In the genomic region with DNA sequence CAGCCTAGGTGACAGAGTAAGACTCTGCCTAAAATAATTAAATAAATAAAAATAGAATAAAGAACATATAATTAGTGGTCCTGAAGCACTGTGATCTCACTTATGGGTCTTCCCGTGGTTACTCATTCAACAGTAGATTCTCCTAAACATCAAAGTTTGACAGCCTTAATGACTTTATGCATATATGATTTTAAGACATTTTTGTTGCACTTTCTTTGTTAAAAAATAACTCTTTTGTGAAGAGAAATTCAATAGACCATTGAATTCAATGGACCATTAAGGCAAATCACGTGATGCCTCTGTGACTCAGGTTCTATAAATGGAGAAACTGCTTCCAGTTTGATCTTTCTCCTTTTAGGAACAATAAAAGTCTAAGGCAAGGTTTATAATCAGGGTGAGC, we compare ENCODE assay signal across 33 cellular contexts. TPM values are rescaled to one million over a fixed set of nuclear protein-coding genes. Genes with fewer than 3 reads are reported as not detected.
DNase-seq lines count a peak whose midpoint lies in the region; ATAC-seq, FAIRE-seq and TF ChIP-seq lines count a peak whose summit lies in the region.
"Had no signal": no experiment of that assay in that cellular context is flagged by ENCODE, and none has a peak within 500 bp of the region (broad histone marks: within the 10 kb centered on the region; RNA-seq: fewer than 3 reads in every experiment).

No MANE protein-coding gene starts in this region.

- H3K9me3 ChIP-seq in HepG2 (ENCODE audit: low read length) (no peaks in the 10 kb centered on the region), right lobe of liver (no peaks in the 10 kb centered on the region), OCI-LY7 (ENCODE audit: low read length) (no peaks in the 10 kb centered on the region)
- H3K9me3 ChIP-seq in effector memory CD4-positive, alpha-beta T cell (ENCODE audit: control insufficient read depth, low read length): no peaks in the 10 kb centered on the region
- H3K9me3 ChIP-seq: breast epithelium, left ventricle myocardium inferior, MG63, thyroid gland had no signal

- H2AFZ ChIP-seq in HepG2 (ENCODE audit: low read length) (no peak overlapping the region), OCI-LY7 (ENCODE audit: low read length) (no peak overlapping the region)
- H2AFZ ChIP-seq: hepatocyte had no signal

- no peak for TF ChIP-seq CTCF in HepG2 (CRISPR knock-in tag; IDR thresholded peaks at IDR 0.05)
- TF ChIP-seq CTCF in right lobe of liver (IDR thresholded peaks at IDR 0.05): no peak
- TF ChIP-seq CTCF in OCI-LY7 (conservative IDR thresholded peaks at IDR 0.05; ENCODE audit: low read length): no peak

- H3K27me3 ChIP-seq in HepG2 (ENCODE audit: control insufficient read depth in 1 of 2, insufficient read depth in 2 of 2, low read length in 2 of 2) (no peaks in the 10 kb centered on the region), right lobe of liver (no peaks in the 10 kb centered on the region)
- no peaks in the 10 kb centered on the region for H3K27me3 ChIP-seq in effector memory CD4-positive, alpha-beta T cell (replicated peaks; ENCODE audit: control insufficient read depth, insufficient read depth, low read length, poor library complexity, severe bottlenecking)
- H3K27me3 ChIP-seq: breast epithelium, hepatocyte, MG63, thyroid gland had no signal

- TF ChIP-seq EP300 in HepG2 (IDR thresholded peaks at IDR 0.05; ENCODE audit: low read depth in 2 of 2, low read length in 2 of 2) (no peak), HepG2 (CRISPR knock-in tag; IDR thresholded peaks at IDR 0.05; ENCODE audit: borderline replicate concordance) (no peak)

- intact Hi-C loops in HepG2 (cut with micrococcal nuclease; ENCODE audit: unreplicated experiment): no loop called here
- intact Hi-C loops in right lobe of liver (cut with DNase I): no loop called here
- intact Hi-C loops in OCI-LY7 (cut with micrococcal nuclease; ENCODE audit: unreplicated experiment): no loop called here

- BruUV-seq in HepG2 (replicated peaks; lab: Mats Ljungman, UMichigan) (no TSS peak), OCI-LY7 (replicated peaks; lab: Mats Ljungman, UMichigan) (no TSS peak)

- no peaks in the 10 kb centered on the region for H3K36me3 ChIP-seq in HepG2 (replicated peaks in 1 of 2; ENCODE audit: control insufficient read depth in 1 of 2, insufficient read depth in 2 of 2, low read length in 2 of 2)
- no peaks in the 10 kb centered on the region for H3K36me3 ChIP-seq in right lobe of liver
- H3K36me3 ChIP-seq in OCI-LY7 (ENCODE audit: insufficient read depth, low read length): no peaks in the 10 kb centered on the region
- no peaks in the 10 kb centered on the region for H3K36me3 ChIP-seq in effector memory CD4-positive, alpha-beta T cell (ENCODE audit: control insufficient read depth, insufficient read depth, low read length)
- H3K36me3 ChIP-seq: breast epithelium, thyroid gland had no signal

- H3K36me3 Mint-ChIP-seq in activated naive CD8-positive, alpha-beta T cell treated with anti-CD3 and anti-CD28 coated beads for 36 hours: no peaks in the 10 kb centered on the region
- H3K36me3 Mint-ChIP-seq: naive B cell had no signal

- no peak for FAIRE-seq in HepG2 (lab: Jason Lieb, UNC)
- no peak for FAIRE-seq in HTR-8/SVneo (lab: Jason Lieb, UNC)
- FAIRE-seq: H54 had no signal

- H3K27me3 Mint-ChIP-seq in activated naive CD8-positive, alpha-beta T cell treated with anti-CD3 and anti-CD28 coated beads for 36 hours: no peaks in the 10 kb centered on the region
- H3K27me3 Mint-ChIP-seq: naive B cell; stimulated activated naive CD8-positive, alpha-beta T cell treated with anti-CD3 and anti-CD28 coated beads, Interleukin-15, amount 100 ng/mL, for 72 hours had no signal

- no peak for TF ChIP-seq RAD21 in HepG2 (CRISPR knock-in tag; IDR thresholded peaks at IDR 0.05)

- peaks cover 28% of the 10 kb centered on the region for H3K4me1 ChIP-seq in HepG2 (ENCODE audit: insufficient read depth, low read length)
- no peaks in the 10 kb centered on the region for H3K4me1 ChIP-seq in right lobe of liver
- H3K4me1 ChIP-seq in OCI-LY7 (ENCODE audit: insufficient read depth, low read length, poor library complexity, severe bottlenecking): peaks cover 10% of the 10 kb centered on the region
- no peaks in the 10 kb centered on the region for H3K4me1 ChIP-seq in effector memory CD4-positive, alpha-beta T cell (ENCODE audit: control insufficient read depth, insufficient read depth, low read length, poor library complexity, severe bottlenecking)
- H3K4me1 ChIP-seq: breast epithelium had no signal

- WGBS in HepG2 (ENCODE audit: low lambda C conversion rate): 41% methylated on average over 2 of the region's 2 CpGs
- WGBS in right lobe of liver (ENCODE audit: insufficient coverage, low coverage, low lambda C conversion rate, missing lambda C conversion rate): 91% methylated on average over 2 of the region's 2 CpGs

- H3K27ac ChIP-seq in HepG2 (ENCODE audit: extremely low read length, insufficient read depth, low read length): peak overlapping the region; percentile 70
- H3K27ac ChIP-seq in right lobe of liver: no peak overlapping the region
- no peak overlapping the region for H3K27ac ChIP-seq in OCI-LY7 (ENCODE audit: low read depth, low read length, poor library complexity, severe bottlenecking)
- no peak overlapping the region for H3K27ac ChIP-seq in effector memory CD4-positive, alpha-beta T cell (ENCODE audit: insufficient read depth, low read length, poor library complexity, severe bottlenecking)
- H3K27ac ChIP-seq: breast epithelium, hepatocyte, left ventricle myocardium inferior, thyroid gland had no signal

- no peak overlapping the region for H3K4me3 Mint-ChIP-seq in activated naive CD8-positive, alpha-beta T cell treated with anti-CD3 and anti-CD28 coated beads for 36 hours
- H3K4me3 Mint-ChIP-seq: naive B cell; stimulated activated naive CD8-positive, alpha-beta T cell treated with anti-CD3 and anti-CD28 coated beads, Interleukin-15, amount 100 ng/mL, for 72 hours had no signal

- H3K4me3 ChIP-seq in HepG2 (replicated peaks in 1 of 3; ENCODE audit: insufficient read depth in 1 of 3, low read depth in 2 of 3, low read length in 3 of 3): no peak overlapping the region
- no peak overlapping the region for H3K4me3 ChIP-seq in right lobe of liver
- H3K4me3 ChIP-seq in OCI-LY7 (ENCODE audit: low read depth, low read length, poor library complexity, severe bottlenecking): no peak overlapping the region
- H3K4me3 ChIP-seq in effector memory CD4-positive, alpha-beta T cell (ENCODE audit: insufficient read depth, low read depth, low read length, poor library complexity, severe bottlenecking): no peak overlapping the region
- H3K4me3 ChIP-seq: breast epithelium, hepatocyte, left ventricle myocardium inferior, MG63, thyroid gland had no signal

- H3K4me2 ChIP-seq in HepG2 (ENCODE audit: low read depth, low read length) (no peak overlapping the region), OCI-LY7 (ENCODE audit: low read length) (peak overlapping the region; percentile 21; the same call in 1 of the 2 replicates)
- H3K4me2 ChIP-seq: hepatocyte had no signal

- no peak for DNase-seq in HepG2 (ENCODE audit: low spot score)
- DNase-seq in right lobe of liver: no peak
- peak; percentile 18 for DNase-seq in OCI-LY7 (ENCODE audit: low spot score)
- peak; percentile 75 for DNase-seq in kidney glomerular epithelial cell (lab: John Stamatoyannopoulos, UW)
- DNase-seq in effector memory CD4-positive, alpha-beta T cell: no peak
- no peak for DNase-seq in NOMO-1 treated with DMSO at 0.1 percent for 48 hours (lab: John Stamatoyannopoulos, UW; ENCODE audit: unreplicated experiment)
- no peak for DNase-seq in HTR-8/SVneo (ENCODE audit: insufficient read length, low spot score)
- DNase-seq in activated naive CD8-positive, alpha-beta T cell treated with anti-CD3 and anti-CD28 coated beads for 36 hours: no peak
- DNase-seq: 8988T; activated CD4-positive, alpha-beta T cell treated with anti-CD3 and anti-CD28 coated beads, Interleukin-2, amount 50 U/mL, for 4 hours; activated CD4-positive, CD25-positive, alpha-beta regulatory T cell; activated CD8-positive, alpha-beta memory T cell treated with anti-CD3 and anti-CD28 coated beads, Interleukin-2, amount 50 U/mL, for 4 hours; activated naive CD4-positive, alpha-beta T cell treated with anti-CD3 and anti-CD28 coated beads, Interleukin-2, amount 50 U/mL, for 16 hours; AML-193; amygdala; effector CD8-positive, alpha-beta T cell; KBM-7; left ventricle myocardium inferior; MG63; naive B cell; NCI-H1417 treated with DMSO at 0.1 percent for 48 hours; NCI-H2081; NCI-H2227 treated with DMSO at 0.1 percent for 48 hours; RPMI8226; stimulated activated naive CD8-positive, alpha-beta T cell treated with anti-CD3 and anti-CD28 coated beads, Interleukin-15, amount 100 ng/mL, for 72 hours; T-helper 1 cell had no signal

- H3K9ac ChIP-seq in HepG2 (ENCODE audit: insufficient read depth, low read depth, low read length): no peak overlapping the region

- H3K27ac Mint-ChIP-seq in activated naive CD8-positive, alpha-beta T cell treated with anti-CD3 and anti-CD28 coated beads for 36 hours: no peak overlapping the region
- H3K27ac Mint-ChIP-seq: stimulated activated naive CD8-positive, alpha-beta T cell treated with anti-CD3 and anti-CD28 coated beads, Interleukin-15, amount 100 ng/mL, for 72 hours had no signal

- POLR2A ChIA-PET in HepG2 (lab: Yijun Ruan, JAX): no interaction called here
- POLR2A ChIA-PET in OCI-LY7 (lab: Charles Lee): interaction anchor here (1.4 kb wide), 1 partner anchor 58 kb away, joined by 3 read pairs; no protein-coding TSS in a partner anchor

- in situ Hi-C loops in HepG2 (cut with HindIII; ENCODE audit: extremely low pct_ligation_motif_present, low pct_unique_long_range_greater_than_20kb): no loop called here

- H4K20me1 ChIP-seq in HepG2 (ENCODE audit: insufficient read depth, low read length) (no peaks in the 10 kb centered on the region), OCI-LY7 (ENCODE audit: insufficient read depth, low read length) (no peaks in the 10 kb centered on the region)

- no peaks in the 10 kb centered on the region for H3K9me3 Mint-ChIP-seq in activated naive CD8-positive, alpha-beta T cell treated with anti-CD3 and anti-CD28 coated beads for 36 hours
- H3K9me3 Mint-ChIP-seq: stimulated activated naive CD8-positive, alpha-beta T cell treated with anti-CD3 and anti-CD28 coated beads, Interleukin-15, amount 100 ng/mL, for 72 hours had no signal

- no peaks in the 10 kb centered on the region for H3K4me1 Mint-ChIP-seq in activated naive CD8-positive, alpha-beta T cell treated with anti-CD3 and anti-CD28 coated beads for 36 hours
- H3K4me1 Mint-ChIP-seq: stimulated activated naive CD8-positive, alpha-beta T cell treated with anti-CD3 and anti-CD28 coated beads, Interleukin-15, amount 100 ng/mL, for 72 hours had no signal

- H3K9me2 ChIP-seq in OCI-LY7 (ENCODE audit: insufficient read depth, low read length): no peaks in the 10 kb centered on the region

- ATAC-seq in HepG2 (no peak), right lobe of liver (no peak)
- ATAC-seq: stimulated activated naive CD8-positive, alpha-beta T cell treated with anti-CD3 and anti-CD28 coated beads, Interleukin-15, amount 100 ng/mL, for 72 hours had no signal

- no peak for TF ChIP-seq POLR2A in HepG2 (IDR thresholded peaks at IDR 0.05; ENCODE audit: insufficient read depth in 1 of 2, low read depth in 2 of 2, low read length in 2 of 2)
- TF ChIP-seq POLR2A in right lobe of liver (IDR thresholded peaks at IDR 0.05): no peak

- CTCF ChIA-PET in HepG2 (lab: Yijun Ruan, JAX; ENCODE audit: low intra/inter-chr PET ratio, low total read pairs) (no interaction called here), OCI-LY7 (lab: Charles Lee; ENCODE audit: unreplicated experiment) (no interaction called here)

- no peaks in the 10 kb centered on the region for H3K79me2 ChIP-seq in HepG2 (ENCODE audit: insufficient read depth, low read length)
- no peaks in the 10 kb centered on the region for H3K79me2 ChIP-seq in OCI-LY7 (ENCODE audit: insufficient read depth, low read depth, low read length)
- H3K79me2 ChIP-seq: hepatocyte had no signal

RNA-seq across cellular contexts. Expression of gene ATOH7, which starts 59.6 kb away (rescaled TPM):
- 0.07 TPM in 1 of 2 replicates, not detected in the other for total RNA-seq in HepG2 (2016; rRNA removed; fragmentation: Illumina TruSeq; extraction: Trizol)
- total RNA-seq in HepG2 (2016; cell fraction: cytosol; rRNA removed; fragmentation: Illumina TruSeq; extraction: Trizol; ENCODE audit: low read depth): not detected in 2 replicates
- total RNA-seq in HepG2 (2016; cell fraction: insoluble cytoplasmic fraction; rRNA removed; fragmentation: Illumina TruSeq; extraction: Trizol): not detected in 2 replicates
- not detected in 2 replicates for total RNA-seq in HepG2 (2016; cell fraction: membrane; rRNA removed; fragmentation: Illumina TruSeq; extraction: Trizol)
- total RNA-seq in HepG2 (2016; cell fraction: nucleus; rRNA removed; fragmentation: Illumina TruSeq; extraction: Trizol): 0.25 TPM in 1 of 2 replicates, not detected in the other
- polyA plus RNA-seq in HepG2 (2011; rRNA removed): 0.11 TPM in 1 of 2 replicates, not detected in the other
- 0.06 and 0.07 TPM in 2 replicates for polyA plus RNA-seq in HepG2 (2011; cell fraction: cytosol; rRNA removed)
- polyA plus RNA-seq in HepG2 (2011; cell fraction: nucleus; rRNA removed): 0.10 TPM in 1 of 2 replicates, not detected in the other
- not detected in 2 replicates for polyA plus RNA-seq in HepG2 (2012)
- 0.07 TPM in 1 of 2 replicates, not detected in the other for polyA plus RNA-seq in HepG2 (2016; cell fraction: cytosol; fragmentation: Illumina TruSeq; extraction: Trizol; ENCODE audit: low read depth)
- not detected in 2 replicates for polyA plus RNA-seq in HepG2 (2016; cell fraction: insoluble cytoplasmic fraction; fragmentation: Illumina TruSeq; extraction: Trizol; ENCODE audit: low read depth)
- polyA plus RNA-seq in HepG2 (2016; cell fraction: membrane; fragmentation: Illumina TruSeq; extraction: Trizol; ENCODE audit: low read depth): not detected in 2 replicates
- not detected in 2 replicates for polyA plus RNA-seq in HepG2 (2016; cell fraction: nucleus; fragmentation: Illumina TruSeq; extraction: Trizol; ENCODE audit: insufficient read depth, low read depth)
- polyA minus RNA-seq in HepG2 (2011; rRNA and poly(A)+ RNA removed; ENCODE audit: low replicate concordance): 0.09 TPM in 1 of 2 replicates, not detected in the other
- not detected in 2 replicates for polyA minus RNA-seq in HepG2 (2011; cell fraction: cytosol; rRNA and poly(A)+ RNA removed)
- polyA minus RNA-seq in HepG2 (2011; cell fraction: nucleus; rRNA and poly(A)+ RNA removed): not detected in 2 replicates
- 1 to 10 TPM in 1 of 6 experiments, under 1 TPM in 3, not detected in 2; 0.25 to 1.1 (median 0.46) TPM for total RNA-seq in right lobe of liver
- 0.57 and 2.4 TPM in 2 replicates for total RNA-seq in OCI-LY7 (2014; rRNA removed; shearing (Covaris generic))
- total RNA-seq in OCI-LY7 (2022): 0.21 TPM in 1 of 2 replicates, not detected in the other
- total RNA-seq in activated naive CD8-positive, alpha-beta T cell treated with anti-CD3 and anti-CD28 coated beads for 36 hours: not detected
- total RNA-seq: Daoy, fibroblast of villous mesenchyme, left ventricle myocardium inferior, pulmonary artery endothelial cell, thyroid gland had no signal
- polyA plus RNA-seq: hepatocyte had no signal

Comparison
In these comparisons a context has a peak if more than half of its experiments do, and no peak if none do; other contexts are left out.
1. DNase-seq: peak in OCI-LY7 (single experiment) and kidney glomerular epithelial cell (single experiment); none in HepG2 (single experiment), right lobe of liver (0 of 3), effector memory CD4-positive, alpha-beta T cell (0 of 3), NOMO-1 treated with DMSO at 0.1 percent for 48 hours (single experiment), HTR-8/SVneo (single experiment) and activated naive CD8-positive, alpha-beta T cell treated with anti-CD3 and anti-CD28 coated beads for 36 hours (single experiment).